In genomic region chr6:7983967-7984366, GRCh38 we compare ENCODE assay signal across 6 cellular contexts.
DNase-seq lines count a peak whose midpoint lies in the region; ATAC-seq, FAIRE-seq and TF ChIP-seq lines count a peak whose summit lies in the region.
"Not testable (repeated sequence)": the region's sequence is repeated elsewhere in the genome, so short reads cannot be mapped to it uniquely, and the experiment has no call there.

No MANE protein-coding gene starts in this region.

- not testable (repeated sequence) for H3K4me1 Mint-ChIP-seq in Calu3 (ENCODE audit: low read depth, unreplicated experiment); MCF 10A (ENCODE audit: insufficient read depth, unreplicated experiment)

- H3K79me2 ChIP-seq in HCT116 (ENCODE audit: insufficient read depth, low read length); HepG2 (ENCODE audit: insufficient read depth, low read length): not testable (repeated sequence)

- H3K4me1 ChIP-seq in HCT116 (ENCODE audit: control insufficient read depth in 1 of 2, insufficient read depth in 2 of 2, low read length in 2 of 2); RWPE2 (ENCODE audit: insufficient read depth, poor library complexity, severe bottlenecking); HepG2 (ENCODE audit: insufficient read depth, low read length): not testable (repeated sequence)

- DNase-seq in Calu3; HCT116 (ENCODE audit: low read depth, low spot score); RWPE2 (ENCODE audit: low spot score); HepG2 (ENCODE audit: low spot score): not testable (repeated sequence)
- DNase-seq in M059J (ENCODE audit: low read depth) (peak; percentile 12), MCF 10A (ENCODE audit: unreplicated experiment) (peak; percentile 33)

- not testable (repeated sequence) for H3K4me3 ChIP-seq in HCT116 (replicated peaks in 1 of 2; ENCODE audit: low read depth in 1 of 2, low read length in 2 of 2); RWPE2 (ENCODE audit: severe bottlenecking); HepG2 (replicated peaks in 1 of 3; ENCODE audit: insufficient read depth in 1 of 3, low read depth in 2 of 3, low read length in 3 of 3)

- H3K4me2 ChIP-seq in HCT116 (ENCODE audit: low read length), result peak overlapping the region; percentile 37; the same call in 1 of the 2 replicates
- not testable (repeated sequence) for H3K4me2 ChIP-seq in HepG2 (ENCODE audit: low read depth, low read length)

- H3K36me3 Mint-ChIP-seq in Calu3 (ENCODE audit: insufficient read depth, unreplicated experiment); MCF 10A (ENCODE audit: insufficient read depth, unreplicated experiment): not testable (repeated sequence)

- H3K9me2 ChIP-seq in HCT116 (ENCODE audit: insufficient read depth), result not testable (repeated sequence)

- not testable (repeated sequence) for TF ChIP-seq EP300 in HepG2 (IDR thresholded peaks at IDR 0.05; ENCODE audit: low read depth in 2 of 2, low read length in 2 of 2); HepG2 (CRISPR knock-in tag; IDR thresholded peaks at IDR 0.05; ENCODE audit: borderline replicate concordance)

- H3K27ac ChIP-seq in HCT116 (ENCODE audit: low read depth, low read length); RWPE2 (ENCODE audit: poor library complexity, severe bottlenecking); HepG2 (ENCODE audit: extremely low read length, insufficient read depth, low read length): not testable (repeated sequence)

- not testable (repeated sequence) for FAIRE-seq in HepG2 (lab: Jason Lieb, UNC)

- not testable (repeated sequence) for H2AFZ ChIP-seq in HCT116 (ENCODE audit: low read depth, low read length, poor library complexity, severe bottlenecking); HepG2 (ENCODE audit: low read length)

- in situ Hi-C loops in HepG2 (cut with HindIII; ENCODE audit: extremely low pct_ligation_motif_present, low pct_unique_long_range_greater_than_20kb), result not testable (repeated sequence)

- ATAC-seq in HCT116, result peak; percentile 40; the same call in 1 of the 2 replicates
- ATAC-seq in RWPE2 (ENCODE audit: low read depth), result peak; percentile 51; the same call in 2 of the 3 replicates
- ATAC-seq in HepG2, result not testable (repeated sequence)

- CTCF ChIA-PET in Calu3 (lab: Charles Lee); HCT116 (lab: Charles Lee); MCF 10A (lab: Yijun Ruan, JAX): not testable (repeated sequence)
- CTCF ChIA-PET in HepG2 (lab: Yijun Ruan, JAX; ENCODE audit: low intra/inter-chr PET ratio, low total read pairs), result interaction anchor here (1.1 kb wide), 1 partner anchor 8 kb away, joined by 3 read pairs; no protein-coding TSS in a partner anchor

- POLR2A ChIA-PET in HCT116 (lab: Charles Lee); HepG2 (lab: Yijun Ruan, JAX): not testable (repeated sequence)
- POLR2A ChIA-PET in MCF 10A (lab: Yijun Ruan, JAX), result interaction anchor here (0.6 kb wide), 1 partner anchor 394 kb away, joined by 3 read pairs; the partner anchor contains the start of gene SNRNP48

- WGBS in HepG2 (ENCODE audit: low lambda C conversion rate), result 72% methylated on average over 6 of the region's 6 CpGs

- TF ChIP-seq RAD21 in HCT116 (IDR thresholded peaks at IDR 0.05; ENCODE audit: low read depth); HepG2 (CRISPR knock-in tag; IDR thresholded peaks at IDR 0.05): not testable (repeated sequence)

- TF ChIP-seq POLR2A in HCT116 (IDR thresholded peaks at IDR 0.05; ENCODE audit: borderline replicate concordance, extremely low read depth, insufficient read depth, insufficient read length); HepG2 (IDR thresholded peaks at IDR 0.05; ENCODE audit: insufficient read depth in 1 of 2, low read depth in 2 of 2, low read length in 2 of 2): not testable (repeated sequence)

- not testable (repeated sequence) for H3K9me3 ChIP-seq in HCT116 (ENCODE audit: control insufficient read depth in 1 of 2, insufficient read depth in 1 of 2, low read depth in 1 of 2, low read length in 2 of 2); RWPE2 (ENCODE audit: severe bottlenecking); HepG2 (ENCODE audit: low read length)

- H3K9ac ChIP-seq in HCT116 (ENCODE audit: low read length); HepG2 (ENCODE audit: insufficient read depth, low read depth, low read length): not testable (repeated sequence)

- H3K4me3 Mint-ChIP-seq in Calu3 (ENCODE audit: low read depth, unreplicated experiment); MCF 10A (ENCODE audit: unreplicated experiment): not testable (repeated sequence)

- not testable (repeated sequence) for H3K36me3 ChIP-seq in HCT116 (ENCODE audit: control insufficient read depth in 1 of 2, insufficient read depth in 2 of 2, low read length in 2 of 2); RWPE2 (ENCODE audit: low read depth); HepG2 (replicated peaks in 1 of 2; ENCODE audit: control insufficient read depth in 1 of 2, insufficient read depth in 2 of 2, low read length in 2 of 2)

- not testable (repeated sequence) for H4K20me1 ChIP-seq in HCT116 (ENCODE audit: insufficient read depth); HepG2 (ENCODE audit: insufficient read depth, low read length)

- H3K27me3 Mint-ChIP-seq in Calu3 (ENCODE audit: unreplicated experiment); MCF 10A (ENCODE audit: insufficient read depth, unreplicated experiment): not testable (repeated sequence)

- not testable (repeated sequence) for H3K9me3 Mint-ChIP-seq in Calu3 (ENCODE audit: low read depth, unreplicated experiment); MCF 10A (ENCODE audit: unreplicated experiment)

- intact Hi-C loops in Calu3 (cut with micrococcal nuclease; ENCODE audit: unreplicated experiment); HCT116 (cut with micrococcal nuclease); MCF 10A (cut with micrococcal nuclease); HepG2 (cut with micrococcal nuclease; ENCODE audit: unreplicated experiment): not testable (repeated sequence)

- H3K27ac Mint-ChIP-seq in Calu3 (ENCODE audit: unreplicated experiment) (peak overlapping the region; percentile 30), MCF 10A (ENCODE audit: low read depth, unreplicated experiment) (peak overlapping the region; percentile 83)

- not testable (repeated sequence) for TF ChIP-seq CTCF in Calu3 (IDR thresholded peaks at IDR 0.05; ENCODE audit: unreplicated experiment); HCT116 (IDR thresholded peaks at IDR 0.05 in 2 of 3, conservative IDR thresholded peaks at IDR 0.05 in 1 of 3; ENCODE audit: borderline replicate concordance in 1 of 3, insufficient read depth in 1 of 3, low read depth in 2 of 3, low read length in 2 of 3); RWPE2 (IDR thresholded peaks at IDR 0.05; ENCODE audit: poor library complexity, severe bottlenecking); MCF 10A (IDR thresholded peaks at IDR 0.05; ENCODE audit: unreplicated experiment); HepG2 (CRISPR knock-in tag; IDR thresholded peaks at IDR 0.05)

- RAD21 ChIA-PET in HCT116 (lab: Charles Lee; ENCODE audit: low non-redundant PET in 1 of 2, low total read pairs in 2 of 2, uncharacterized antibody in 2 of 2, unreplicated experiment in 2 of 2), result not testable (repeated sequence)

- BruUV-seq in Calu3 (replicated peaks; lab: Mats Ljungman, UMichigan); HCT116 (replicated peaks; lab: Mats Ljungman, UMichigan); MCF 10A (replicated peaks; lab: Mats Ljungman, UMichigan); HepG2 (replicated peaks; lab: Mats Ljungman, UMichigan): not testable (repeated sequence)

- not testable (repeated sequence) for H3K27me3 ChIP-seq in HCT116 (ENCODE audit: insufficient read depth, low read length); RWPE2 (ENCODE audit: insufficient read depth, poor library complexity, severe bottlenecking); HepG2 (ENCODE audit: control insufficient read depth in 1 of 2, insufficient read depth in 2 of 2, low read length in 2 of 2)

TF ChIP-seq in HCT116, 20 proteins besides CTCF, POLR2A, EP300 and RAD21:
- TF ChIP-seq FOSL1 (IDR thresholded peaks at IDR 0.05; ENCODE audit: low read depth), result peak; percentile 16; the same call in 1 of the 2 replicates
TF ChIP-seq in HCT116: peak in this region for 1; not testable (repeated sequence) for 19.

TF ChIP-seq in HepG2, 621 proteins besides CTCF, POLR2A, EP300 and RAD21:
- 0 out of 2 replicates have a peak, but pooled peaks have one; percentile 15 for TF ChIP-seq FOSL2 (CRISPR knock-in tag; IDR thresholded peaks at IDR 0.05)
